ENCODE assay signal across 18 cellular contexts in the genomic region with DNA sequence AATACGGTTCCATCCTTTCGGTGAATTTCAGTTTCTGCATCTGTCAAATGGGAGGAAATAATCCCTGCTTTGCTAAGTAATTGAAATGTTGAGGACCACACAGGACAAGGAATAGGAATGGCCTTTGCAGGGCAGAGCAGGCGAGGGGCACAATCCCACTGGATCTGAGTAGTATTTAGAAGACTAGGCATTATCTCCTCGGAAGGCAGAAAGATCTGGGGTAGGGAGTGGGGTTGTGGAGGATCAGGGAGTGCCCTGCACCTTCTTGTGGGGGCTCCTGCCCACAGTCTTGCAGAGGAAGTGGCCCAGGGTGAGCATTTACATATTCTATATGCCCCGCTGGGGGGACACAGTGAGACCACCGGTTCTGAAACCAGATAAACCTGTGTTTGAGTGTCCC.
"Had no signal": no experiment of that assay in that cellular context is flagged by ENCODE, and none has a peak within 500 bp of the region (broad histone marks: within the 10 kb centered on the region; RNA-seq: fewer than 3 reads in every experiment).

No MANE protein-coding gene starts in this region.

- DNase-seq: activated CD4-positive, alpha-beta memory T cell treated with anti-CD3 and anti-CD28 coated beads for 36 hours; activated gamma-delta T cell treated with Interleukin-2 at 50 U/mL for 16 hours; activated naive CD8-positive, alpha-beta T cell treated with anti-CD3 and anti-CD28 coated beads, Interleukin-2, amount 10 ng/mL, durations not matched to agents 7 days and 5 days; activated T-cell treated with anti-CD3 and anti-CD28 coated beads, Interleukin-2, amount 50 U/mL, for 4 hours; aorta; effector CD8-positive, alpha-beta T cell; hippocampal formation; lower lobe of right lung; naive thymus-derived CD8-positive, alpha-beta T cell; psoas muscle; sigmoid colon; stimulated activated CD4-positive, alpha-beta T cell treated with anti-CD3 and anti-CD28 coated beads, Interleukin-4, amount 100 ng/mL, for 1 hour; stimulated activated CD8-positive, alpha-beta memory T cell treated with anti-CD3 and anti-CD28 coated beads, Interleukin-4, amount 100 ng/mL, for 48 hours; stimulated activated naive CD8-positive, alpha-beta T cell treated with anti-CD3 and anti-CD28 coated beads, Interleukin-15, amount 100 ng/mL, for 72 hours; T-cell; thyroid gland; uterus had no signal

- H3K27ac ChIP-seq: lower lobe of right lung, psoas muscle, sigmoid colon, thyroid gland, uterus, VCaP had no signal

- H3K36me3 ChIP-seq: lower lobe of right lung, sigmoid colon, thyroid gland, uterus had no signal

- H3K27me3 ChIP-seq: sigmoid colon, thyroid gland, uterus had no signal

- H3K36me3 Mint-ChIP-seq: activated CD4-positive, alpha-beta memory T cell treated with anti-CD3 and anti-CD28 coated beads for 36 hours; activated naive CD8-positive, alpha-beta T cell treated with anti-CD3 and anti-CD28 coated beads, Interleukin-2, amount 10 ng/mL, durations not matched to agents 7 days and 5 days; naive thymus-derived CD8-positive, alpha-beta T cell; T-cell had no signal

- H3K9me3 Mint-ChIP-seq: activated CD4-positive, alpha-beta memory T cell treated with anti-CD3 and anti-CD28 coated beads for 36 hours; activated naive CD8-positive, alpha-beta T cell treated with anti-CD3 and anti-CD28 coated beads, Interleukin-2, amount 10 ng/mL, durations not matched to agents 7 days and 5 days; activated T-cell treated with anti-CD3 and anti-CD28 coated beads, Interleukin-2, amount 50 U/mL, for 4 hours; naive thymus-derived CD8-positive, alpha-beta T cell; stimulated activated naive CD8-positive, alpha-beta T cell treated with anti-CD3 and anti-CD28 coated beads, Interleukin-15, amount 100 ng/mL, for 72 hours; T-cell had no signal

- H3K9me3 ChIP-seq: lower lobe of right lung, psoas muscle, sigmoid colon, thyroid gland, uterus had no signal

- H3K4me3 ChIP-seq: lower lobe of right lung, psoas muscle, sigmoid colon, thyroid gland, uterus had no signal

- H3K27ac Mint-ChIP-seq: activated CD4-positive, alpha-beta memory T cell treated with anti-CD3 and anti-CD28 coated beads for 36 hours; activated naive CD8-positive, alpha-beta T cell treated with anti-CD3 and anti-CD28 coated beads, Interleukin-2, amount 10 ng/mL, durations not matched to agents 7 days and 5 days; naive thymus-derived CD8-positive, alpha-beta T cell; stimulated activated naive CD8-positive, alpha-beta T cell treated with anti-CD3 and anti-CD28 coated beads, Interleukin-15, amount 100 ng/mL, for 72 hours; T-cell had no signal

- ATAC-seq: activated T-cell treated with anti-CD3 and anti-CD28 coated beads, Interleukin-2, amount 50 U/mL, for 4 hours; lower lobe of right lung; naive thymus-derived CD8-positive, alpha-beta T cell; psoas muscle; stimulated activated naive CD8-positive, alpha-beta T cell treated with anti-CD3 and anti-CD28 coated beads, Interleukin-15, amount 100 ng/mL, for 72 hours; T-cell had no signal

- H3K4me3 Mint-ChIP-seq: activated CD4-positive, alpha-beta memory T cell treated with anti-CD3 and anti-CD28 coated beads for 36 hours; activated naive CD8-positive, alpha-beta T cell treated with anti-CD3 and anti-CD28 coated beads, Interleukin-2, amount 10 ng/mL, durations not matched to agents 7 days and 5 days; activated T-cell treated with anti-CD3 and anti-CD28 coated beads, Interleukin-2, amount 50 U/mL, for 4 hours; naive thymus-derived CD8-positive, alpha-beta T cell; stimulated activated naive CD8-positive, alpha-beta T cell treated with anti-CD3 and anti-CD28 coated beads, Interleukin-15, amount 100 ng/mL, for 72 hours; T-cell had no signal
